18 cellular contexts compared by ENCODE assay signal in genomic region chr3:187929115-187929828, GRCh38.
DNase-seq lines count a peak whose midpoint lies in the region; FAIRE-seq and TF ChIP-seq lines count a peak whose summit lies in the region.
"Had no signal": no experiment of that assay in that cellular context is flagged by ENCODE, and none has a peak within 500 bp of the region (broad histone marks: within the 10 kb centered on the region; RNA-seq: fewer than 3 reads in every experiment).

No MANE protein-coding gene starts in this region.

- H3K9me3 ChIP-seq in skeletal muscle tissue (ENCODE audit: control insufficient read depth in 3 of 3, low read length in 3 of 3), result no peaks in the 10 kb centered on the region
- H3K9me3 ChIP-seq: vagina had no signal

- H3K27me3 ChIP-seq in skeletal muscle tissue (ENCODE audit: control insufficient read depth in 3 of 3, insufficient read depth in 3 of 3, low read length in 3 of 3), result no peaks in the 10 kb centered on the region
- H3K27me3 ChIP-seq: foreskin keratinocyte, spleen, vagina had no signal

- peak overlapping the region in 1 of 3 donors; percentile 18 for H3K9ac ChIP-seq in skeletal muscle tissue (ENCODE audit: low read depth in 1 of 3, low read length in 3 of 3)

- TF ChIP-seq POLR2A in GM12892 (IDR thresholded peaks at IDR 0.05; ENCODE audit: low read depth, low read length), result no peak

- H3K27ac Mint-ChIP-seq in activated naive CD8-positive, alpha-beta T cell, result peak overlapping the region; percentile 43
- H3K27ac Mint-ChIP-seq: activated naive CD4-positive, alpha-beta T cell treated with anti-CD3 and anti-CD28 coated beads, Interleukin-2, amount 50 U/mL, for 24 hours; dendritic cell treated with granulocyte-macrophage colony-stimulating factor and Interleukin-4, amounts not matched to agents 40 ng/mL and 50 ng/mL, for 4 days; progenitor cell of endocrine pancreas had no signal

- peak; percentile 48 for FAIRE-seq in GM12892 (lab: Jason Lieb, UNC)
- FAIRE-seq: RCC 7860 had no signal

- peaks cover 3% of the 10 kb centered on the region for H3K9me3 Mint-ChIP-seq in activated naive CD8-positive, alpha-beta T cell (ENCODE audit: low read depth)

- no peaks in the 10 kb centered on the region for H3K36me3 ChIP-seq in skeletal muscle tissue (ENCODE audit: control insufficient read depth in 3 of 3, insufficient read depth in 3 of 3, low read length in 3 of 3)
- H3K36me3 ChIP-seq: spleen, vagina had no signal

- H3K27ac ChIP-seq in skeletal muscle tissue (ENCODE audit: low read depth, low read length), result peak overlapping the region; percentile 62
- H3K27ac ChIP-seq: foreskin keratinocyte, spleen, vagina had no signal

- peaks cover 38% of the 10 kb centered on the region for H3K4me1 Mint-ChIP-seq in activated naive CD8-positive, alpha-beta T cell (ENCODE audit: low read depth)

- H3K4me3 Mint-ChIP-seq in activated naive CD8-positive, alpha-beta T cell, result no peak overlapping the region
- H3K4me3 Mint-ChIP-seq: activated naive CD4-positive, alpha-beta T cell treated with anti-CD3 and anti-CD28 coated beads, Interleukin-2, amount 50 U/mL, for 24 hours; dendritic cell treated with granulocyte-macrophage colony-stimulating factor and Interleukin-4, amounts not matched to agents 40 ng/mL and 50 ng/mL, for 4 days; neural crest cell had no signal

- DNase-seq in activated naive CD4-positive, alpha-beta T cell treated with Interleukin-2 at 50 U/mL for 16 hours, result peak; percentile 27
- no peak for DNase-seq in activated naive CD4-positive, alpha-beta T cell treated with anti-CD3 and anti-CD28 coated beads, Interleukin-2, amount 50 U/mL, for 16 hours
- no peak for DNase-seq in GM12892 (ENCODE audit: insufficient read length)
- DNase-seq in amniotic stem cell (lab: John Stamatoyannopoulos, UW), result no peak
- no peak for DNase-seq in NCI-H2196 (lab: John Stamatoyannopoulos, UW; ENCODE audit: unreplicated experiment)
- no peak for DNase-seq in HT-29 (ENCODE audit: low spot score)
- DNase-seq: foreskin keratinocyte, NCI-H1694 treated with DMSO at 0.1 percent for 48 hours, NCI-H226, spleen had no signal

- H3K27me3 Mint-ChIP-seq in activated naive CD8-positive, alpha-beta T cell, result no peaks in the 10 kb centered on the region
- H3K27me3 Mint-ChIP-seq: activated naive CD4-positive, alpha-beta T cell treated with anti-CD3 and anti-CD28 coated beads, Interleukin-2, amount 50 U/mL, for 24 hours had no signal

- H3K4me3 ChIP-seq in skeletal muscle tissue (ENCODE audit: low read length in 3 of 3), result no peak overlapping the region
- H3K4me3 ChIP-seq: spleen, vagina had no signal

- H3K4me1 ChIP-seq in skeletal muscle tissue (ENCODE audit: control insufficient read depth in 3 of 3, insufficient read depth in 3 of 3, low read length in 3 of 3), result peaks cover 3 to 17% (median 8%) of the 10 kb centered on the region in 3 donors
- H3K4me1 ChIP-seq: foreskin keratinocyte, vagina had no signal

- H3K36me3 Mint-ChIP-seq in activated naive CD8-positive, alpha-beta T cell, result no peaks in the 10 kb centered on the region
